In the genomic region with DNA sequence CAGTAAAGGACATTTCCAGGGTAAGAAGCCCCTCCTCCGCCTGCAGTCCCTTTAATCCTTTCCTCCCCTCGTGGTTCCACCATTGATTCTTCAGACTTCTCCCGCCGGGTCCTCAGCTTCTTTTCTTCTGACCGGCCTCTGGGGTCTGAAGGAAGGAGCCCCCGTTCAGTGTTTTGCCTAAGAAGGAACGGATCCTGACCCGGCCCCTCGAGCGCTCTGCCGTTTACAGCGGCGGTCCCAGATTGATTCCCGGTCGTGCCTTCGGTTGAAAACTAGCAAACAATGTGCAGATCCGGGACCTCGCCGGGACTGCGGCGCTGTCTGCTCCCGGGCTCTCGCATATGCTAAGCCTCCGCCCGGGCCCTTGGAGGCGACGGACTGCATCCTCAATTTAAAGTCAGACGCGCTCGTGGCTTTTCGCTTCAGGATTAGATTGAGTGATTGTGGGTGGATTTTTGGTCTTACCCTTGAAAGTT, we compare ENCODE assay signal across 1 cellular context.
A peak's percentile ranks its signal among the peaks of the same experiment; 100 is the strongest.
TF ChIP-seq lines count a peak whose summit lies in the region.

No MANE protein-coding gene starts in this region.

TF ChIP-seq in K562, 482 proteins besides CTCF, POLR2A, EP300 and RAD21 (continued from another document and continues in another):
- TF ChIP-seq, protein P1, sequence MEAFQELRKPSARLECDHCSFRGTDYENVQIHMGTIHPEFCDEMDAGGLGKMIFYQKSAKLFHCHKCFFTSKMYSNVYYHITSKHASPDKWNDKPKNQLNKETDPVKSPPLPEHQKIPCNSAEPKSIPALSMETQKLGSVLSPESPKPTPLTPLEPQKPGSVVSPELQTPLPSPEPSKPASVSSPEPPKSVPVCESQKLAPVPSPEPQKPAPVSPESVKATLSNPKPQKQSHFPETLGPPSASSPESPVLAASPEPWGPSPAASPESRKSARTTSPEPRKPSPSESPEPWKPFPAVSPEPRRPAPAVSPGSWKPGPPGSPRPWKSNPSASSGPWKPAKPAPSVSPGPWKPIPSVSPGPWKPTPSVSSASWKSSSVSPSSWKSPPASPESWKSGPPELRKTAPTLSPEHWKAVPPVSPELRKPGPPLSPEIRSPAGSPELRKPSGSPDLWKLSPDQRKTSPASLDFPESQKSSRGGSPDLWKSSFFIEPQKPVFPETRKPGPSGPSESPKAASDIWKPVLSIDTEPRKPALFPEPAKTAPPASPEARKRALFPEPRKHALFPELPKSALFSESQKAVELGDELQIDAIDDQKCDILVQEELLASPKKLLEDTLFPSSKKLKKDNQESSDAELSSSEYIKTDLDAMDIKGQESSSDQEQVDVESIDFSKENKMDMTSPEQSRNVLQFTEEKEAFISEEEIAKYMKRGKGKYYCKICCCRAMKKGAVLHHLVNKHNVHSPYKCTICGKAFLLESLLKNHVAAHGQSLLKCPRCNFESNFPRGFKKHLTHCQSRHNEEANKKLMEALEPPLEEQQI (IDR thresholded peaks at IDR 0.05), result no peak
- TF ChIP-seq REST (CRISPR knock-in tag; IDR thresholded peaks at IDR 0.05; ENCODE audit: low read depth) (0 out of 2 replicates have a peak, but pooled peaks have one; percentile 11), SIX5 (IDR thresholded peaks at IDR 0.05; ENCODE audit: borderline replicate concordance in 1 of 2, insufficient read depth in 1 of 2, low read depth in 1 of 2, low read length in 2 of 2) (no peak), HNRNPH1 (optimal IDR thresholded peaks at IDR 0.05; ENCODE audit: low read depth, low read length) (no peak), ILK (tag; IDR thresholded peaks at IDR 0.05; ENCODE audit: borderline replicate concordance, low read depth) (no peak), ASH1L (IDR thresholded peaks at IDR 0.05; ENCODE audit: borderline replicate concordance, low read depth, partially characterized antibody) (no peak), HNRNPLL (IDR thresholded peaks at IDR 0.05; ENCODE audit: low read depth, low read length, poor library complexity, severe bottlenecking) (peak; percentile 45), ETS2 (tag; IDR thresholded peaks at IDR 0.05; ENCODE audit: borderline replicate concordance, poor library complexity, severe bottlenecking) (no peak), ZNF408 (CRISPR knock-in tag; IDR thresholded peaks at IDR 0.05; ENCODE audit: low read depth) (no peak), DIDO1 (tag; IDR thresholded peaks at IDR 0.05; ENCODE audit: low read depth) (no peak; the same call in 1 of the 2 replicates), MTA3 (IDR thresholded peaks at IDR 0.05; ENCODE audit: borderline replicate concordance) (no peak), CCAR2 (IDR thresholded peaks at IDR 0.05; ENCODE audit: low read depth, low read length) (no peak), SRSF7 (optimal IDR thresholded peaks at IDR 0.05; ENCODE audit: low read depth, low read length) (no peak), ZNF3 (CRISPR knock-in tag; IDR thresholded peaks at IDR 0.05) (no peak), ETV5 (CRISPR knock-in tag; IDR thresholded peaks at IDR 0.05; ENCODE audit: low read depth) (no peak), DDX20 (tag; IDR thresholded peaks at IDR 0.05; ENCODE audit: low read depth) (no peak), ZNF764 (CRISPR knock-in tag; IDR thresholded peaks at IDR 0.05; ENCODE audit: low read depth) (no peak), ZNF589 (CRISPR knock-in tag; IDR thresholded peaks at IDR 0.05; ENCODE audit: low read depth) (no peak), MXI1 (IDR thresholded peaks at IDR 0.05; ENCODE audit: low read depth, low read length) (0 out of 2 replicates have a peak, but pooled peaks have one; percentile 22), ZNF551 (CRISPR knock-in tag; IDR thresholded peaks at IDR 0.05) (no peak), ZNF232 (CRISPR knock-in tag; IDR thresholded peaks at IDR 0.05) (no peak), ZNF347 (CRISPR knock-in tag; IDR thresholded peaks at IDR 0.05; ENCODE audit: low read depth) (no peak), CGGBP1 (CRISPR knock-in tag; IDR thresholded peaks at IDR 0.05) (no peak), MCM7 (IDR thresholded peaks at IDR 0.05) (no peak), GABPA (tag; conservative IDR thresholded peaks at IDR 0.05; ENCODE audit: low read depth) (peak; percentile 81), SMARCE1 (IDR thresholded peaks at IDR 0.05) (0 out of 2 replicates have a peak, but pooled peaks have one; percentile 37), CHD1 (IDR thresholded peaks at IDR 0.05; ENCODE audit: low read length) (peak; percentile 84)
- TF ChIP-seq, protein P2, sequence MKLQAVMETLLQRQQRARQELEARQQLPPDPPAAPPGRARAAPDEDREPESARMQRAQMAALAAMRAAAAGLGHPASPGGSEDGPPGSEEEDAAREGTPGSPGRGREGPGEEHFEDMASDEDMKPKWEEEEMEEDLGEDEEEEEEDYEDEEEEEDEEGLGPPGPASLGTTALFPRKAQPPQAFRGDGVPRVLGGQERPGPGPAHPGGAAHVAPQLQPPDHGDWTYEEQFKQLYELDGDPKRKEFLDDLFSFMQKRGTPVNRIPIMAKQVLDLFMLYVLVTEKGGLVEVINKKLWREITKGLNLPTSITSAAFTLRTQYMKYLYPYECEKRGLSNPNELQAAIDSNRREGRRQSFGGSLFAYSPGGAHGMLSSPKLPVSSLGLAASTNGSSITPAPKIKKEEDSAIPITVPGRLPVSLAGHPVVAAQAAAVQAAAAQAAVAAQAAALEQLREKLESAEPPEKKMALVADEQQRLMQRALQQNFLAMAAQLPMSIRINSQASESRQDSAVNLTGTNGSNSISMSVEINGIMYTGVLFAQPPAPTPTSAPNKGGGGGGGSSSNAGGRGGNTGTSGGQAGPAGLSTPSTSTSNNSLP (IDR thresholded peaks at IDR 0.05; ENCODE audit: borderline replicate concordance, low read depth, low read length), result no peak
- TF ChIP-seq, protein P3, sequence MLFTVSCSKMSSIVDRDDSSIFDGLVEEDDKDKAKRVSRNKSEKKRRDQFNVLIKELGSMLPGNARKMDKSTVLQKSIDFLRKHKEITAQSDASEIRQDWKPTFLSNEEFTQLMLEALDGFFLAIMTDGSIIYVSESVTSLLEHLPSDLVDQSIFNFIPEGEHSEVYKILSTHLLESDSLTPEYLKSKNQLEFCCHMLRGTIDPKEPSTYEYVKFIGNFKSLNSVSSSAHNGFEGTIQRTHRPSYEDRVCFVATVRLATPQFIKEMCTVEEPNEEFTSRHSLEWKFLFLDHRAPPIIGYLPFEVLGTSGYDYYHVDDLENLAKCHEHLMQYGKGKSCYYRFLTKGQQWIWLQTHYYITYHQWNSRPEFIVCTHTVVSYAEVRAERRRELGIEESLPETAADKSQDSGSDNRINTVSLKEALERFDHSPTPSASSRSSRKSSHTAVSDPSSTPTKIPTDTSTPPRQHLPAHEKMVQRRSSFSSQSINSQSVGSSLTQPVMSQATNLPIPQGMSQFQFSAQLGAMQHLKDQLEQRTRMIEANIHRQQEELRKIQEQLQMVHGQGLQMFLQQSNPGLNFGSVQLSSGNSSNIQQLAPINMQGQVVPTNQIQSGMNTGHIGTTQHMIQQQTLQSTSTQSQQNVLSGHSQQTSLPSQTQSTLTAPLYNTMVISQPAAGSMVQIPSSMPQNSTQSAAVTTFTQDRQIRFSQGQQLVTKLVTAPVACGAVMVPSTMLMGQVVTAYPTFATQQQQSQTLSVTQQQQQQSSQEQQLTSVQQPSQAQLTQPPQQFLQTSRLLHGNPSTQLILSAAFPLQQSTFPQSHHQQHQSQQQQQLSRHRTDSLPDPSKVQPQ (CRISPR knock-in tag; IDR thresholded peaks at IDR 0.05; ENCODE audit: borderline replicate concordance), result no peak
- TF ChIP-seq, protein P4, sequence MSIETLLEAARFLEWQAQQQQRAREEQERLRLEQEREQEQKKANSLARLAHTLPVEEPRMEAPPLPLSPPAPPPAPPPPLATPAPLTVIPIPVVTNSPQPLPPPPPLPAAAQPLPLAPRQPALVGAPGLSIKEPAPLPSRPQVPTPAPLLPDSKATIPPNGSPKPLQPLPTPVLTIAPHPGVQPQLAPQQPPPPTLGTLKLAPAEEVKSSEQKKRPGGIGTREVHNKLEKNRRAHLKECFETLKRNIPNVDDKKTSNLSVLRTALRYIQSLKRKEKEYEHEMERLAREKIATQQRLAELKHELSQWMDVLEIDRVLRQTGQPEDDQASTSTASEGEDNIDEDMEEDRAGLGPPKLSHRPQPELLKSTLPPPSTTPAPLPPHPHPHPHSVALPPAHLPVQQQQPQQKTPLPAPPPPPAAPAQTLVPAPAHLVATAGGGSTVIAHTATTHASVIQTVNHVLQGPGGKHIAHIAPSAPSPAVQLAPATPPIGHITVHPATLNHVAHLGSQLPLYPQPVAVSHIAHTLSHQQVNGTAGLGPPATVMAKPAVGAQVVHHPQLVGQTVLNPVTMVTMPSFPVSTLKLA (conservative IDR thresholded peaks at IDR 0.05), result no peak; a peak in 2 of 4 replicates
- TF ChIP-seq, protein P5, sequence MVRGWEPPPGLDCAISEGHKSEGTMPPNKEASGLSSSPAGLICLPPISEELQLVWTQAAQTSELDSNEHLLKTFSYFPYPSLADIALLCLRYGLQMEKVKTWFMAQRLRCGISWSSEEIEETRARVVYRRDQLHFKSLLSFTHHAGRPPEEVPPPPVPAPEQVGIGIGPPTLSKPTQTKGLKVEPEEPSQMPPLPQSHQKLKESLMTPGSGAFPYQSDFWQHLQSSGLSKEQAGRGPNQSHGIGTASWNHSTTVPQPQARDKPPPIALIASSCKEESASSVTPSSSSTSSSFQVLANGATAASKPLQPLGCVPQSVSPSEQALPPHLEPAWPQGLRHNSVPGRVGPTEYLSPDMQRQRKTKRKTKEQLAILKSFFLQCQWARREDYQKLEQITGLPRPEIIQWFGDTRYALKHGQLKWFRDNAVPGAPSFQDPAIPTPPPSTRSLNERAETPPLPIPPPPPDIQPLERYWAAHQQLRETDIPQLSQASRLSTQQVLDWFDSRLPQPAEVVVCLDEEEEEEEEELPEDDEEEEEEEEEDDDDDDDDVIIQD (CRISPR knock-in tag; IDR thresholded peaks at IDR 0.05), result no peak
- TF ChIP-seq, protein P6, sequence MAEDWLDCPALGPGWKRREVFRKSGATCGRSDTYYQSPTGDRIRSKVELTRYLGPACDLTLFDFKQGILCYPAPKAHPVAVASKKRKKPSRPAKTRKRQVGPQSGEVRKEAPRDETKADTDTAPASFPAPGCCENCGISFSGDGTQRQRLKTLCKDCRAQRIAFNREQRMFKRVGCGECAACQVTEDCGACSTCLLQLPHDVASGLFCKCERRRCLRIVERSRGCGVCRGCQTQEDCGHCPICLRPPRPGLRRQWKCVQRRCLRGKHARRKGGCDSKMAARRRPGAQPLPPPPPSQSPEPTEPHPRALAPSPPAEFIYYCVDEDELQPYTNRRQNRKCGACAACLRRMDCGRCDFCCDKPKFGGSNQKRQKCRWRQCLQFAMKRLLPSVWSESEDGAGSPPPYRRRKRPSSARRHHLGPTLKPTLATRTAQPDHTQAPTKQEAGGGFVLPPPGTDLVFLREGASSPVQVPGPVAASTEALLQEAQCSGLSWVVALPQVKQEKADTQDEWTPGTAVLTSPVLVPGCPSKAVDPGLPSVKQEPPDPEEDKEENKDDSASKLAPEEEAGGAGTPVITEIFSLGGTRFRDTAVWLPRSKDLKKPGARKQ (CRISPR knock-in tag; IDR thresholded peaks at IDR 0.05), result no peak
